Comparison of ENCODE assay signal across 9 cellular contexts in genomic region chr1:78277253-78277652, GRCh38.
DNase-seq lines count a peak whose midpoint lies in the region; ATAC-seq, FAIRE-seq and TF ChIP-seq lines count a peak whose summit lies in the region.
"Had no signal": no experiment of that assay in that cellular context is flagged by ENCODE, and none has a peak within 500 bp of the region (broad histone marks: within the 10 kb centered on the region; RNA-seq: fewer than 3 reads in every experiment).

No MANE protein-coding gene starts in this region.

- H3K4me1 Mint-ChIP-seq in natural killer cell treated with Interleukin-12 subunit alpha and Interleukin-12 subunit beta and Interleukin-15 and Interleukin-18, amount 100 ng/mL, for 72 hours (ENCODE audit: low read depth in 2 of 2) = no peaks in the 10 kb centered on the region
- peaks cover 3% of the 10 kb centered on the region for H3K4me1 Mint-ChIP-seq in activated T-helper 2 cell treated with anti-CD3 and anti-CD28 coated beads, Interferon-gamma antibody, Interleukin-2, Interleukin-4, amounts not matched to agents 10 μg/mL and 5 μg/mL and 100 μg/mL, durations not matched to agents 14 hours and 24 hours and 36 hours (ENCODE audit: low read depth)

- in situ Hi-C loops in brain microvascular endothelial cell (cut with HindIII; ENCODE audit: low pct_ligation_motif_present, low sequenced_read_pairs) = no loop called here

- H3K27ac ChIP-seq in brain microvascular endothelial cell = peak overlapping the region; percentile 71

- no peaks in the 10 kb centered on the region for H3K27me3 ChIP-seq in brain microvascular endothelial cell (replicated peaks)

- no peaks in the 10 kb centered on the region for H3K36me3 ChIP-seq in brain microvascular endothelial cell (replicated peaks)

- DNase-seq in COLO829 (ENCODE audit: low spot score) = peak; percentile 47
- DNase-seq in brain microvascular endothelial cell = peak; percentile 86
- no peak for DNase-seq in GM12892 (ENCODE audit: insufficient read length)
- no peak for DNase-seq in natural killer cell treated with Interleukin-12 subunit alpha and Interleukin-12 subunit beta and Interleukin-15 and Interleukin-18, amount 100 ng/mL, for 72 hours (ENCODE audit: low spot score)
- DNase-seq in activated T-helper 2 cell treated with anti-CD3 and anti-CD28 coated beads, Interferon-gamma antibody, Interleukin-2, Interleukin-4, amounts not matched to agents 10 μg/mL and 5 μg/mL and 100 μg/mL, durations not matched to agents 14 hours and 24 hours and 36 hours (ENCODE audit: low spot score) = no peak
- no peak for DNase-seq in SW480 (ENCODE audit: low spot score)

- TF ChIP-seq POLR2A in GM12892 (IDR thresholded peaks at IDR 0.05; ENCODE audit: low read depth, low read length) = no peak

- H3K4me3 Mint-ChIP-seq in natural killer cell treated with Interleukin-12 subunit alpha and Interleukin-12 subunit beta and Interleukin-15 and Interleukin-18, amount 100 ng/mL, for 72 hours = no peak overlapping the region
- H3K4me3 Mint-ChIP-seq in activated T-helper 2 cell treated with anti-CD3 and anti-CD28 coated beads, Interferon-gamma antibody, Interleukin-2, Interleukin-4, amounts not matched to agents 10 μg/mL and 5 μg/mL and 100 μg/mL, durations not matched to agents 14 hours and 24 hours and 36 hours (ENCODE audit: low read depth) = no peak overlapping the region

- no peak for TF ChIP-seq CTCF in brain microvascular endothelial cell (IDR thresholded peaks at IDR 0.05; ENCODE audit: low read depth, low read length, missing control alignments)

- H3K27me3 Mint-ChIP-seq in natural killer cell treated with Interleukin-12 subunit alpha and Interleukin-12 subunit beta and Interleukin-15 and Interleukin-18, amount 100 ng/mL, for 72 hours = no peaks in the 10 kb centered on the region
- H3K27me3 Mint-ChIP-seq in activated T-helper 2 cell treated with anti-CD3 and anti-CD28 coated beads, Interferon-gamma antibody, Interleukin-2, Interleukin-4, amounts not matched to agents 10 μg/mL and 5 μg/mL and 100 μg/mL, durations not matched to agents 14 hours and 24 hours and 36 hours (ENCODE audit: low read depth) = no peaks in the 10 kb centered on the region

- no peak for FAIRE-seq in GM12892 (lab: Jason Lieb, UNC)
- FAIRE-seq: endothelial cell of umbilical vein had no signal

- H3K36me3 Mint-ChIP-seq in natural killer cell treated with Interleukin-12 subunit alpha and Interleukin-12 subunit beta and Interleukin-15 and Interleukin-18, amount 100 ng/mL, for 72 hours = no peaks in the 10 kb centered on the region
- no peaks in the 10 kb centered on the region for H3K36me3 Mint-ChIP-seq in activated T-helper 2 cell treated with anti-CD3 and anti-CD28 coated beads, Interferon-gamma antibody, Interleukin-2, Interleukin-4, amounts not matched to agents 10 μg/mL and 5 μg/mL and 100 μg/mL, durations not matched to agents 14 hours and 24 hours and 36 hours (ENCODE audit: low read depth)

- ATAC-seq in GM21529 (IDR thresholded peaks at IDR 0.05; ENCODE audit: unreplicated experiment) (peak; percentile 60), HG03575 (IDR thresholded peaks at IDR 0.05; ENCODE audit: extremely low read depth, insufficient number of reproducible peaks, low FRiP score, unreplicated experiment) (peak; percentile 81)
- ATAC-seq in natural killer cell treated with Interleukin-12 subunit alpha and Interleukin-12 subunit beta and Interleukin-15 and Interleukin-18, amount 100 ng/mL, for 72 hours = no peak

- no peak overlapping the region for H3K4me3 ChIP-seq in brain microvascular endothelial cell (ENCODE audit: low read depth, low read length)

- peaks cover 11% of the 10 kb centered on the region for H3K9me3 Mint-ChIP-seq in natural killer cell treated with Interleukin-12 subunit alpha and Interleukin-12 subunit beta and Interleukin-15 and Interleukin-18, amount 100 ng/mL, for 72 hours
- H3K9me3 Mint-ChIP-seq in activated T-helper 2 cell treated with anti-CD3 and anti-CD28 coated beads, Interferon-gamma antibody, Interleukin-2, Interleukin-4, amounts not matched to agents 10 μg/mL and 5 μg/mL and 100 μg/mL, durations not matched to agents 14 hours and 24 hours and 36 hours = no peaks in the 10 kb centered on the region

- no peak overlapping the region for H3K27ac Mint-ChIP-seq in natural killer cell treated with Interleukin-12 subunit alpha and Interleukin-12 subunit beta and Interleukin-15 and Interleukin-18, amount 100 ng/mL, for 72 hours
- no peak overlapping the region for H3K27ac Mint-ChIP-seq in activated T-helper 2 cell treated with anti-CD3 and anti-CD28 coated beads, Interferon-gamma antibody, Interleukin-2, Interleukin-4, amounts not matched to agents 10 μg/mL and 5 μg/mL and 100 μg/mL, durations not matched to agents 14 hours and 24 hours and 36 hours

- intact Hi-C loops in activated T-helper 2 cell treated with anti-CD3 and anti-CD28 coated beads, Interferon-gamma antibody, Interleukin-2, Interleukin-4, amounts not matched to agents 10 μg/mL and 5 μg/mL and 100 μg/mL, durations not matched to agents 14 hours and 24 hours and 36 hours (cut with micrococcal nuclease) = no loop called here

Comparison
In these comparisons a context has a peak if more than half of its experiments do, and no peak if none do; other contexts are left out.
1. DNase-seq: peak in COLO829 (single experiment) and brain microvascular endothelial cell (single experiment); none in GM12892 (single experiment), natural killer cell treated with Interleukin-12 subunit alpha and Interleukin-12 subunit beta and Interleukin-15 and Interleukin-18, amount 100 ng/mL, for 72 hours (single experiment), activated T-helper 2 cell treated with anti-CD3 and anti-CD28 coated beads, Interferon-gamma antibody, Interleukin-2, Interleukin-4, amounts not matched to agents 10 μg/mL and 5 μg/mL and 100 μg/mL, durations not matched to agents 14 hours and 24 hours and 36 hours (single experiment) and SW480 (single experiment).
2. ATAC-seq: peak in GM21529 (single experiment) and HG03575 (single experiment); none in natural killer cell treated with Interleukin-12 subunit alpha and Interleukin-12 subunit beta and Interleukin-15 and Interleukin-18, amount 100 ng/mL, for 72 hours (0 of 2).